In genomic region chr3:138374573-138375134, GRCh38 we compare ENCODE assay signal across 15 cellular contexts. TPM values are rescaled to one million over a fixed set of nuclear protein-coding genes. Genes with fewer than 3 reads are reported as not detected.
"Had no signal": no experiment of that assay in that cellular context is flagged by ENCODE, and none has a peak within 500 bp of the region (broad histone marks: within the 10 kb centered on the region; RNA-seq: fewer than 3 reads in every experiment).

No MANE protein-coding gene starts in this region.

- DNase-seq: activated CD4-positive, alpha-beta T cell treated with anti-CD3 and anti-CD28 coated beads for 48 hours; activated naive CD4-positive, alpha-beta T cell treated with anti-CD3 and anti-CD28 coated beads, Interleukin-2, amount 10 ng/mL, durations not matched to agents 7 days and 5 days; body of pancreas; cerebellar nuclear complex; dorsolateral prefrontal cortex; foreskin fibroblast; stimulated activated CD4-positive, alpha-beta T cell treated with anti-CD3 and anti-CD28 coated beads, Interleukin-2, amount 100 ng/mL, for 24 hours; stimulated activated naive B cell treated with anti-CD40 and anti-IgM and Interleukin-4, amounts not matched to agents 10 μg/mL and 1 μg/mL and 100 μg/mL, for 72 hours; substantia nigra; T-cell; T1000 had no signal

- H3K27me3 ChIP-seq: body of pancreas, dorsolateral prefrontal cortex had no signal

- H3K9me3 ChIP-seq: body of pancreas had no signal

- H3K4me3 ChIP-seq: body of pancreas, dorsolateral prefrontal cortex, SK-N-MC had no signal

- H3K27ac ChIP-seq: body of pancreas, SK-N-MC had no signal

- ATAC-seq: body of pancreas; esophagus mucosa; stimulated activated naive B cell treated with anti-CD40 and anti-IgM and Interleukin-4, amounts not matched to agents 10 μg/mL and 1 μg/mL and 100 μg/mL, for 72 hours; T-cell; WTC11 had no signal

- H3K4me1 ChIP-seq: body of pancreas had no signal

RNA-seq across cellular contexts. Expression of gene NME9, which starts 45.0 kb away (rescaled TPM):
- total RNA-seq: esophagus mucosa, osteocyte, WTC11 had no signal
